In the genomic region with DNA sequence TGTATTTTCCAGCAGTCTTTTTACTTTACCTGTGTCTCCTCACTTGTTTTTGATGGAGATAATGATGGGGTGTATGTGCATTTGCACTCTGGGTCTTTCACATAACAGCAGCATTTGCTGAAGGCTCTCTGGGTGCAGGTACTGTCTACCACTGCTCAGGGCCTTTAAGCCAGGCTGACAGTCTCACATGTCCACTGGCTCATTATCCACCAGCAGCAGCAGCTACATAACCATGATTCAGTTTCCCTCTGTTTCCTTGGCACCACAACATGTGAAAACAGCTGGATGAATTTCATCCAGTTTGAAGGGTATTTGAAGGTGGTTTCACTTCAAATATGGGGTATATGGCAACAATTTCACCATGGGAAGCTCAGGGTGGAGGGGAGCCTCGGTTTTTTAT, we compare ENCODE assay signal across 1 cellular context.
TF ChIP-seq lines count a peak whose summit lies in the region.

No MANE protein-coding gene starts in this region.

TF ChIP-seq in GM23338, 12 proteins besides CTCF, POLR2A, EP300 and RAD21 (continued from another document):
- TF ChIP-seq, protein P1, sequence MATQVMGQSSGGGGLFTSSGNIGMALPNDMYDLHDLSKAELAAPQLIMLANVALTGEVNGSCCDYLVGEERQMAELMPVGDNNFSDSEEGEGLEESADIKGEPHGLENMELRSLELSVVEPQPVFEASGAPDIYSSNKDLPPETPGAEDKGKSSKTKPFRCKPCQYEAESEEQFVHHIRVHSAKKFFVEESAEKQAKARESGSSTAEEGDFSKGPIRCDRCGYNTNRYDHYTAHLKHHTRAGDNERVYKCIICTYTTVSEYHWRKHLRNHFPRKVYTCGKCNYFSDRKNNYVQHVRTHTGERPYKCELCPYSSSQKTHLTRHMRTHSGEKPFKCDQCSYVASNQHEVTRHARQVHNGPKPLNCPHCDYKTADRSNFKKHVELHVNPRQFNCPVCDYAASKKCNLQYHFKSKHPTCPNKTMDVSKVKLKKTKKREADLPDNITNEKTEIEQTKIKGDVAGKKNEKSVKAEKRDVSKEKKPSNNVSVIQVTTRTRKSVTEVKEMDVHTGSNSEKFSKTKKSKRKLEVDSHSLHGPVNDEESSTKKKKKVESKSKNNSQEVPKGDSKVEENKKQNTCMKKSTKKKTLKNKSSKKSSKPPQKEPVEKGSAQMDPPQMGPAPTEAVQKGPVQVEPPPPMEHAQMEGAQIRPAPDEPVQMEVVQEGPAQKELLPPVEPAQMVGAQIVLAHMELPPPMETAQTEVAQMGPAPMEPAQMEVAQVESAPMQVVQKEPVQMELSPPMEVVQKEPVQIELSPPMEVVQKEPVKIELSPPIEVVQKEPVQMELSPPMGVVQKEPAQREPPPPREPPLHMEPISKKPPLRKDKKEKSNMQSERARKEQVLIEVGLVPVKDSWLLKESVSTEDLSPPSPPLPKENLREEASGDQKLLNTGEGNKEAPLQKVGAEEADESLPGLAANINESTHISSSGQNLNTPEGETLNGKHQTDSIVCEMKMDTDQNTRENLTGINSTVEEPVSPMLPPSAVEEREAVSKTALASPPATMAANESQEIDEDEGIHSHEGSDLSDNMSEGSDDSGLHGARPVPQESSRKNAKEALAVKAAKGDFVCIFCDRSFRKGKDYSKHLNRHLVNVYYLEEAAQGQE (IDR thresholded peaks at IDR 0.05; ENCODE audit: unreplicated experiment): no peak
- TF ChIP-seq POLR2AphosphoS5 (IDR thresholded peaks at IDR 0.05; ENCODE audit: low read depth) (no peak), CREB1 (CRISPR knock-in tag; IDR thresholded peaks at IDR 0.05; ENCODE audit: low read depth) (no peak), NANOG (IDR thresholded peaks at IDR 0.05; ENCODE audit: borderline replicate concordance) (no peak)
- TF ChIP-seq, protein P2, sequence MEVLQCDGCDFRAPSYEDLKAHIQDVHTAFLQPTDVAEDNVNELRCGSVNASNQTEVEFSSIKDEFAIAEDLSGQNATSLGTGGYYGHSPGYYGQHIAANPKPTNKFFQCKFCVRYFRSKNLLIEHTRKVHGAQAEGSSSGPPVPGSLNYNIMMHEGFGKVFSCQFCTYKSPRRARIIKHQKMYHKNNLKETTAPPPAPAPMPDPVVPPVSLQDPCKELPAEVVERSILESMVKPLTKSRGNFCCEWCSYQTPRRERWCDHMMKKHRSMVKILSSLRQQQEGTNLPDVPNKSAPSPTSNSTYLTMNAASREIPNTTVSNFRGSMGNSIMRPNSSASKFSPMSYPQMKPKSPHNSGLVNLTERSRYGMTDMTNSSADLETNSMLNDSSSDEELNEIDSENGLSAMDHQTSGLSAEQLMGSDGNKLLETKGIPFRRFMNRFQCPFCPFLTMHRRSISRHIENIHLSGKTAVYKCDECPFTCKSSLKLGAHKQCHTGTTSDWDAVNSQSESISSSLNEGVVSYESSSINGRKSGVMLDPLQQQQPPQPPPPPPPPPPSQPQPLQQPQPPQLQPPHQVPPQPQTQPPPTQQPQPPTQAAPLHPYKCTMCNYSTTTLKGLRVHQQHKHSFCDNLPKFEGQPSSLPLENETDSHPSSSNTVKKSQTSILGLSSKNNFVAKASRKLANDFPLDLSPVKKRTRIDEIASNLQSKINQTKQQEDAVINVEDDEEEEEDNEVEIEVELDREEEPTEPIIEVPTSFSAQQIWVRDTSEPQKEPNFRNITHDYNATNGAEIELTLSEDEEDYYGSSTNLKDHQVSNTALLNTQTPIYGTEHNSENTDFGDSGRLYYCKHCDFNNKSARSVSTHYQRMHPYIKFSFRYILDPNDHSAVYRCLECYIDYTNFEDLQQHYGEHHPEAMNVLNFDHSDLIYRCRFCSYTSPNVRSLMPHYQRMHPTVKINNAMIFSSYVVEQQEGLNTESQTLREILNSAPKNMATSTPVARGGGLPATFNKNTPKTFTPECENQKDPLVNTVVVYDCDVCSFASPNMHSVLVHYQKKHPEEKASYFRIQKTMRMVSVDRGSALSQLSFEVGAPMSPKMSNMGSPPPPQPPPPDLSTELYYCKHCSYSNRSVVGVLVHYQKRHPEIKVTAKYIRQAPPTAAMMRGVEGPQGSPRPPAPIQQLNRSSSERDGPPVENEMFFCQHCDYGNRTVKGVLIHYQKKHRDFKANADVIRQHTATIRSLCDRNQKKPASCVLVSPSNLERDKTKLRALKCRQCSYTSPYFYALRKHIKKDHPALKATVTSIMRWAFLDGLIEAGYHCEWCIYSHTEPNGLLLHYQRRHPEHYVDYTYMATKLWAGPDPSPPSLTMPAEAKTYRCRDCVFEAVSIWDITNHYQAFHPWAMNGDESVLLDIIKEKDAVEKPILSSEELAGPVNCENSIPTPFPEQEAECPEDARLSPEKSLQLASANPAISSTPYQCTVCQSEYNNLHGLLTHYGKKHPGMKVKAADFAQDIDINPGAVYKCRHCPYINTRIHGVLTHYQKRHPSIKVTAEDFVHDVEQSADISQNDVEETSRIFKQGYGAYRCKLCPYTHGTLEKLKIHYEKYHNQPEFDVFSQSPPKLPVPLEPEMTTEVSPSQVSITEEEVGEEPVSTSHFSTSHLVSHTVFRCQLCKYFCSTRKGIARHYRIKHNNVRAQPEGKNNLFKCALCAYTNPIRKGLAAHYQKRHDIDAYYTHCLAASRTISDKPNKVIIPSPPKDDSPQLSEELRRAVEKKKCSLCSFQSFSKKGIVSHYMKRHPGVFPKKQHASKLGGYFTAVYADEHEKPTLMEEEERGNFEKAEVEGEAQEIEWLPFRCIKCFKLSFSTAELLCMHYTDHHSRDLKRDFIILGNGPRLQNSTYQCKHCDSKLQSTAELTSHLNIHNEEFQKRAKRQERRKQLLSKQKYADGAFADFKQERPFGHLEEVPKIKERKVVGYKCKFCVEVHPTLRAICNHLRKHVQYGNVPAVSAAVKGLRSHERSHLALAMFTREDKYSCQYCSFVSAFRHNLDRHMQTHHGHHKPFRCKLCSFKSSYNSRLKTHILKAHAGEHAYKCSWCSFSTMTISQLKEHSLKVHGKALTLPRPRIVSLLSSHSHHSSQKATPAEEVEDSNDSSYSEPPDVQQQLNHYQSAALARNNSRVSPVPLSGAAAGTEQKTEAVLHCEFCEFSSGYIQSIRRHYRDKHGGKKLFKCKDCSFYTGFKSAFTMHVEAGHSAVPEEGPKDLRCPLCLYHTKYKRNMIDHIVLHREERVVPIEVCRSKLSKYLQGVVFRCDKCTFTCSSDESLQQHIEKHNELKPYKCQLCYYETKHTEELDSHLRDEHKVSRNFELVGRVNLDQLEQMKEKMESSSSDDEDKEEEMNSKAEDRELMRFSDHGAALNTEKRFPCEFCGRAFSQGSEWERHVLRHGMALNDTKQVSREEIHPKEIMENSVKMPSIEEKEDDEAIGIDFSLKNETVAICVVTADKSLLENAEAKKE (CRISPR knock-in tag; IDR thresholded peaks at IDR 0.05): no peak
- TF ChIP-seq, protein P3, sequence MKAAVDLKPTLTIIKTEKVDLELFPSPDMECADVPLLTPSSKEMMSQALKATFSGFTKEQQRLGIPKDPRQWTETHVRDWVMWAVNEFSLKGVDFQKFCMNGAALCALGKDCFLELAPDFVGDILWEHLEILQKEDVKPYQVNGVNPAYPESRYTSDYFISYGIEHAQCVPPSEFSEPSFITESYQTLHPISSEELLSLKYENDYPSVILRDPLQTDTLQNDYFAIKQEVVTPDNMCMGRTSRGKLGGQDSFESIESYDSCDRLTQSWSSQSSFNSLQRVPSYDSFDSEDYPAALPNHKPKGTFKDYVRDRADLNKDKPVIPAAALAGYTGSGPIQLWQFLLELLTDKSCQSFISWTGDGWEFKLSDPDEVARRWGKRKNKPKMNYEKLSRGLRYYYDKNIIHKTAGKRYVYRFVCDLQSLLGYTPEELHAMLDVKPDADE (IDR thresholded peaks at IDR 0.05): no peak
